Comparison of ENCODE assay signal across 8 cellular contexts in genomic region chr10:91799580-91799975, GRCh38. TPM values are rescaled to one million over a fixed set of nuclear protein-coding genes. Genes with fewer than 3 reads are reported as not detected.
DNase-seq lines count a peak whose midpoint lies in the region; ATAC-seq and TF ChIP-seq lines count a peak whose summit lies in the region.

No MANE protein-coding gene starts in this region.

- H3K36me3 ChIP-seq in BLaER1: peaks cover 34% of the 10 kb centered on the region

- peaks cover 55% of the 10 kb centered on the region for H4K20me1 ChIP-seq in BLaER1

- H3K27ac Mint-ChIP-seq in naive thymus-derived CD8-positive, alpha-beta T cell: peak overlapping the region in 9 of 10 donors; percentile 41 to 99 (median 98)

- no peaks in the 10 kb centered on the region for H3K27me3 ChIP-seq in BLaER1

- peak overlapping the region; percentile 95 for H3K9ac ChIP-seq in BLaER1

- intact Hi-C loops in posterior vena cava (cut with DNase I): no loop called here

- H3K27me3 Mint-ChIP-seq in naive thymus-derived CD8-positive, alpha-beta T cell: no peaks in the 10 kb centered on the region

- H3K27ac ChIP-seq in BLaER1 (no peak overlapping the region), coronary artery (peak overlapping the region; percentile 99)

- H3K4me1 ChIP-seq in BLaER1: peaks cover 36% of the 10 kb centered on the region

- H3K9me3 Mint-ChIP-seq in naive thymus-derived CD8-positive, alpha-beta T cell: no peaks in the 10 kb centered on the region

- no peak for TF ChIP-seq CTCF in LNCaP clone FGC (IDR thresholded peaks at IDR 0.05; ENCODE audit: control insufficient read depth, extremely low read depth, insufficient read depth)
- TF ChIP-seq CTCF in coronary artery (IDR thresholded peaks at IDR 0.05): no peak

- H3K9me3 ChIP-seq in BLaER1: no peaks in the 10 kb centered on the region

- peak overlapping the region; percentile 93 to 100 (median 98) for H3K4me3 Mint-ChIP-seq in naive thymus-derived CD8-positive, alpha-beta T cell

- DNase-seq in LNCaP clone FGC (ENCODE audit: low read depth) (no peak), coronary artery (ENCODE audit: low spot score) (no peak), posterior vena cava (ENCODE audit: low spot score) (no peak), NCI-H2081 treated with DMSO at 0.1 percent for 48 hours (lab: John Stamatoyannopoulos, UW) (no peak), NCI-H446 treated with DMSO at 0.1 percent for 48 hours (lab: John Stamatoyannopoulos, UW) (no peak)
- DNase-seq in naive thymus-derived CD8-positive, alpha-beta T cell: no peak

- no peak for ATAC-seq in naive thymus-derived CD8-positive, alpha-beta T cell
- no peak for ATAC-seq in GM18502 (IDR thresholded peaks at IDR 0.05; ENCODE audit: poor library complexity, unreplicated experiment)

- H3K4me3 ChIP-seq in BLaER1: peak overlapping the region; percentile 97
- peak overlapping the region; percentile 86 for H3K4me3 ChIP-seq in LNCaP clone FGC (ENCODE audit: low read depth, low read length)
- H3K4me3 ChIP-seq in coronary artery: peak overlapping the region; percentile 99

- peaks cover 0 to 40% (median 9%) of the 10 kb centered on the region in 3 donors for H3K36me3 Mint-ChIP-seq in naive thymus-derived CD8-positive, alpha-beta T cell

- POLR2A ChIA-PET in naive thymus-derived CD8-positive, alpha-beta T cell (lab: Charles Lee): interaction anchor here (0.7 to 4.2 kb wide), 4 partner anchors 41 to 549 kb away, joined by 3 to 38 read pairs (median 12); partner anchors contain the start of genes BTAF1 and FGFBP3

- peaks cover 37 to 84% (median 77%) of the 10 kb centered on the region in 4 donors for H3K4me1 Mint-ChIP-seq in naive thymus-derived CD8-positive, alpha-beta T cell

- H3K4me2 ChIP-seq in BLaER1: peak overlapping the region; percentile 93

RNA-seq across cellular contexts. Expression of gene TNKS2, which starts 1.4 kb away (rescaled TPM):
- total RNA-seq in naive thymus-derived CD8-positive, alpha-beta T cell: 10 to 100 TPM; 57.0 to 57.7 TPM
- 10 to 100 TPM; 15.2 to 25.4 (median 18.6) TPM for polyA plus RNA-seq in naive thymus-derived CD8-positive, alpha-beta T cell
- total RNA-seq in posterior vena cava: 10 to 100 TPM; 29.8 to 38.1 TPM
